ENCODE assay signal across 30 cellular contexts in the genomic region with DNA sequence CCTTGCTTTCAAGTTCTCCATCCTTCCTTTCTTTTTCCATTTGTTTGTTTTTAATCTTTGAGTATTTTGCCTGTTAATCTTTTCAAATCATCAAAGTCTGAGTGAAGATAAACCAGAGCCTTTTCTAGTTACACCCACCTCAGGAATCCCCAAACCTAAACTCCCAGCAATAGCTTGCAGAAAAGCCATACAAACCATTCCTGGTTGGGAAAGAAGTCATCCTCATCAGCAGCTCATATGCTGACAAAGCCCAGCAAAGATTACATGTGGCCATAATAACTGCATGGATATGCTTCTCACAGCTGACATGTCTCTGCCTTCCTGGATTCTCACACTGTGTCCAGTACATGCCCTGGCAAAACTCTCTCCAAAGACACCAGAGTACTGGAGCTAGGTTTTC.
DNase-seq lines count a peak whose midpoint lies in the region; ATAC-seq, FAIRE-seq and TF ChIP-seq lines count a peak whose summit lies in the region.
"Had no signal": no experiment of that assay in that cellular context is flagged by ENCODE, and none has a peak within 500 bp of the region (broad histone marks: within the 10 kb centered on the region; RNA-seq: fewer than 3 reads in every experiment).

No MANE protein-coding gene starts in this region.

- FAIRE-seq in HepG2 (lab: Jason Lieb, UNC) (peak; percentile 23), bronchial epithelial cell (lab: Jason Lieb, UNC) (no peak)
- FAIRE-seq: D721Med, endometrium, GM12892, HTR-8/SVneo, urothelium cell line had no signal

- no peak for TF ChIP-seq RAD21 in HepG2 (CRISPR knock-in tag; IDR thresholded peaks at IDR 0.05)

- H3K4me2 ChIP-seq in HepG2 (ENCODE audit: low read depth, low read length) (no peak overlapping the region), mesenchymal stem cell (ENCODE audit: low read length, poor library complexity, severe bottlenecking) (no peak overlapping the region)
- H3K4me2 ChIP-seq: KMS-11 had no signal

- no peaks in the 10 kb centered on the region for H3K79me2 ChIP-seq in HepG2 (ENCODE audit: insufficient read depth, low read length)

- H3K4ac ChIP-seq in mesenchymal stem cell (ENCODE audit: low read depth in 1 of 2, low read length in 2 of 2): no peak overlapping the region

- H2BK15ac ChIP-seq in mesenchymal stem cell (ENCODE audit: low read depth, poor library complexity, severe bottlenecking): no peak overlapping the region

- H2BK120ac ChIP-seq in mesenchymal stem cell (ENCODE audit: low read depth, low read length): no peak overlapping the region

- H3K27me3 ChIP-seq in HepG2 (ENCODE audit: control insufficient read depth in 1 of 2, insufficient read depth in 2 of 2, low read length in 2 of 2) (no peaks in the 10 kb centered on the region; a peak in 1 of 5 replicates), right lobe of liver (no peaks in the 10 kb centered on the region), bronchial epithelial cell (ENCODE audit: control insufficient read depth, insufficient read depth, low read length) (no peaks in the 10 kb centered on the region), mesenchymal stem cell (ENCODE audit: control insufficient read depth in 1 of 2, insufficient read depth in 1 of 2, low read length in 2 of 2) (no peaks in the 10 kb centered on the region)
- H3K27me3 ChIP-seq: cardiac muscle cell, SJCRH30 had no signal

- H2AFZ ChIP-seq in HepG2 (ENCODE audit: low read length): no peak overlapping the region
- no peak overlapping the region for H2AFZ ChIP-seq in mesenchymal stem cell (ENCODE audit: low read depth, low read length)

- H3K36me3 ChIP-seq in HepG2 (replicated peaks in 1 of 2; ENCODE audit: control insufficient read depth in 1 of 2, insufficient read depth in 2 of 2, low read length in 2 of 2) (no peaks in the 10 kb centered on the region), right lobe of liver (no peaks in the 10 kb centered on the region), bronchial epithelial cell (ENCODE audit: control insufficient read depth, insufficient read depth, low read length) (no peaks in the 10 kb centered on the region), mesenchymal stem cell (ENCODE audit: control insufficient read depth in 1 of 2, insufficient read depth in 2 of 2, low read depth in 1 of 2, low read length in 2 of 2) (no peaks in the 10 kb centered on the region)
- H3K36me3 ChIP-seq: cardiac muscle cell, HAP-1, lower lobe of right lung, SJCRH30, thoracic aorta had no signal

- in situ Hi-C loops in HepG2 (cut with HindIII; ENCODE audit: extremely low pct_ligation_motif_present, low pct_unique_long_range_greater_than_20kb): no loop called here

- no peak overlapping the region for H3K23ac ChIP-seq in mesenchymal stem cell (ENCODE audit: low read length in 2 of 2)

- no peak for TF ChIP-seq CTCF in HepG2 (CRISPR knock-in tag; IDR thresholded peaks at IDR 0.05)
- TF ChIP-seq CTCF in right lobe of liver (IDR thresholded peaks at IDR 0.05): no peak
- no peak for TF ChIP-seq CTCF in bronchial epithelial cell (IDR thresholded peaks at IDR 0.05; ENCODE audit: insufficient read depth, low read length, severe bottlenecking)

- no peak overlapping the region for H4K91ac ChIP-seq in mesenchymal stem cell (ENCODE audit: low read length)

- no peaks in the 10 kb centered on the region for H4K20me1 ChIP-seq in HepG2 (ENCODE audit: insufficient read depth, low read length)

- no peak for TF ChIP-seq POLR2A in HepG2 (IDR thresholded peaks at IDR 0.05; ENCODE audit: insufficient read depth in 1 of 2, low read depth in 2 of 2, low read length in 2 of 2)
- no peak for TF ChIP-seq POLR2A in right lobe of liver (IDR thresholded peaks at IDR 0.05)

- H3K27ac ChIP-seq in HepG2 (ENCODE audit: extremely low read length, insufficient read depth, low read length) (no peak overlapping the region), right lobe of liver (no peak overlapping the region), mesenchymal stem cell (ENCODE audit: low read length, poor library complexity, severe bottlenecking) (no peak overlapping the region)
- H3K27ac ChIP-seq: cardiac muscle cell, KMS-11, lower lobe of right lung, SJCRH30, thoracic aorta had no signal

- H2AK5ac ChIP-seq in mesenchymal stem cell (ENCODE audit: low read length, severe bottlenecking): no peak overlapping the region

- no peak overlapping the region for H3K14ac ChIP-seq in mesenchymal stem cell (ENCODE audit: low read length in 2 of 2)

- no peak overlapping the region for H4K8ac ChIP-seq in mesenchymal stem cell (ENCODE audit: low read length)

- no peak overlapping the region for H3K18ac ChIP-seq in mesenchymal stem cell (ENCODE audit: low read depth in 1 of 2, low read length in 2 of 2)

- H3K9me3 ChIP-seq in HepG2 (ENCODE audit: low read length) (no peaks in the 10 kb centered on the region), right lobe of liver (no peaks in the 10 kb centered on the region), mesenchymal stem cell (ENCODE audit: control insufficient read depth, low read length) (no peaks in the 10 kb centered on the region)
- H3K9me3 ChIP-seq: HAP-1, lower lobe of right lung, SJCRH30, thoracic aorta had no signal

- no peaks in the 10 kb centered on the region for H3K79me1 ChIP-seq in mesenchymal stem cell (replicated peaks; ENCODE audit: low read length, poor library complexity, severe bottlenecking)

- POLR2A ChIA-PET in HepG2 (lab: Yijun Ruan, JAX): interaction anchor here (1.0 kb wide), 1 partner anchor 314 kb away, joined by 3 read pairs; no protein-coding TSS in a partner anchor

- no peak overlapping the region for H2BK12ac ChIP-seq in mesenchymal stem cell (ENCODE audit: low read length in 2 of 2)

- TF ChIP-seq EP300 in HepG2 (IDR thresholded peaks at IDR 0.05; ENCODE audit: low read depth in 2 of 2, low read length in 2 of 2) (no peak), HepG2 (CRISPR knock-in tag; IDR thresholded peaks at IDR 0.05; ENCODE audit: borderline replicate concordance) (no peak)

- intact Hi-C loops in HepG2 (cut with micrococcal nuclease; ENCODE audit: unreplicated experiment) (no loop called here), right lobe of liver (cut with DNase I) (no loop called here)

- H2BK5ac ChIP-seq in mesenchymal stem cell (ENCODE audit: low read depth, low read length, poor library complexity, severe bottlenecking): no peak overlapping the region

- DNase-seq in HepG2 (ENCODE audit: low spot score) (no peak), right lobe of liver (no peak), bronchial epithelial cell (ENCODE audit: low read depth) (peak; percentile 26), mesenchymal stem cell (peak; percentile 8), superior temporal gyrus (ENCODE audit: extremely low spot score) (no peak), globus pallidus (ENCODE audit: low spot score) (no peak)
- DNase-seq: activated CD4-positive, alpha-beta memory T cell treated with anti-CD3 and anti-CD28 coated beads for 36 hours; activated CD8-positive, alpha-beta memory T cell treated with anti-CD3 and anti-CD28 coated beads, Interleukin-2, amount 50 U/mL, for 48 hours; activated naive CD4-positive, alpha-beta T cell treated with anti-CD3 and anti-CD28 coated beads, Interleukin-2, amount 10 ng/mL, durations not matched to agents 7 days and 5 days; amygdala; CD4-positive, alpha-beta T cell; head of caudate nucleus; lower lobe of right lung; NCI-H1436 treated with DMSO at 0.1 percent for 48 hours; posterior cingulate gyrus; SJCRH30; stimulated activated CD4-positive, alpha-beta T cell treated with anti-CD3 and anti-CD28 coated beads, Interleukin-15, amount 100 ng/mL, for 24 hours; stimulated activated naive CD4-positive, alpha-beta T cell treated with Interleukin-2 at 50 U/mL for 16 hours had no signal

- H3K4me1 ChIP-seq in HepG2 (ENCODE audit: insufficient read depth, low read length) (peaks cover 13% of the 10 kb centered on the region), right lobe of liver (no peaks in the 10 kb centered on the region), mesenchymal stem cell (ENCODE audit: control insufficient read depth, insufficient read depth, low read depth, low read length) (no peaks in the 10 kb centered on the region)
- H3K4me1 ChIP-seq: HAP-1, lower lobe of right lung, SJCRH30 had no signal

- no TSS peak for BruUV-seq in HepG2 (replicated peaks; lab: Mats Ljungman, UMichigan)

- ATAC-seq in HepG2 (no peak), right lobe of liver (no peak), GM21737 (IDR thresholded peaks at IDR 0.05; ENCODE audit: unreplicated experiment) (no peak), HG02759 (IDR thresholded peaks at IDR 0.05; ENCODE audit: unreplicated experiment) (no peak)
- ATAC-seq: lower lobe of right lung, sciatic nerve had no signal

- no peak overlapping the region for H3K9ac ChIP-seq in HepG2 (ENCODE audit: insufficient read depth, low read depth, low read length)
- H3K9ac ChIP-seq in mesenchymal stem cell (ENCODE audit: low read length): no peak overlapping the region
- H3K9ac ChIP-seq: KMS-11 had no signal

- CTCF ChIA-PET in HepG2 (lab: Yijun Ruan, JAX; ENCODE audit: low intra/inter-chr PET ratio, low total read pairs): no interaction called here

- H3K4me3 ChIP-seq in HepG2 (replicated peaks in 1 of 3; ENCODE audit: insufficient read depth in 1 of 3, low read depth in 2 of 3, low read length in 3 of 3): no peak overlapping the region
- no peak overlapping the region for H3K4me3 ChIP-seq in right lobe of liver
- H3K4me3 ChIP-seq in bronchial epithelial cell (ENCODE audit: low read depth, low read length): no peak overlapping the region
- no peak overlapping the region for H3K4me3 ChIP-seq in mesenchymal stem cell (ENCODE audit: insufficient read depth in 1 of 2, low read depth in 1 of 2, low read length in 2 of 2)
- H3K4me3 ChIP-seq: cardiac muscle cell, HAP-1, lower lobe of right lung, SJCRH30, thoracic aorta had no signal

TF ChIP-seq in HepG2, 621 proteins besides CTCF, POLR2A, EP300 and RAD21 (continues in another document):
- TF ChIP-seq, protein P1, sequence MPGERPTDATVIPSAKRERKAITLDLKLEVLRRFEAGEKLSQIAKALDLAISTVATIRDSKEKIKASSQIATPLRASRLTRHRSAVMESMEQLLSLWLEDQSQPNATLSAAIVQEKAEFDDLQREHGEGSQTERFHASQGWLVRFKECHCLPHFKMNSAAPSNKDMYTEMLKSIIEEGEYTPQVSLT (CRISPR knock-in tag; IDR thresholded peaks at IDR 0.05; ENCODE audit: borderline replicate concordance, low read depth): no peak
- no peak for TF ChIP-seq SMAD1 (CRISPR knock-in tag; IDR thresholded peaks at IDR 0.05; ENCODE audit: borderline replicate concordance, low read depth)
- TF ChIP-seq MBD4 (IDR thresholded peaks at IDR 0.05; ENCODE audit: borderline replicate concordance, low read length): no peak
- no peak for TF ChIP-seq ZNF335 (CRISPR knock-in tag; IDR thresholded peaks at IDR 0.05)
- TF ChIP-seq ZNF484 (CRISPR knock-in tag; IDR thresholded peaks at IDR 0.05; ENCODE audit: borderline replicate concordance, low read depth): no peak
- TF ChIP-seq MATR3 (CRISPR knock-in tag; IDR thresholded peaks at IDR 0.05): no peak

Comparison
In these comparisons a context has a peak if more than half of its experiments do, and no peak if none do; other contexts are left out.
1. DNase-seq: peak in bronchial epithelial cell (single experiment) and mesenchymal stem cell (single experiment); none in HepG2 (single experiment), right lobe of liver (0 of 3), superior temporal gyrus (single experiment) and globus pallidus (single experiment).